8 cellular contexts compared by ENCODE assay signal in genomic region chr1:229070168-229070567, GRCh38.
DNase-seq lines count a peak whose midpoint lies in the region; ATAC-seq and TF ChIP-seq lines count a peak whose summit lies in the region.

No MANE protein-coding gene starts in this region.

- H3K56ac ChIP-seq in IMR-90 (ENCODE audit: extremely low read depth, insufficient read depth, low read length) = no peak overlapping the region

- H3K4me3 ChIP-seq in IMR-90 (ENCODE audit: insufficient read depth, low read depth, low read length) (no peak overlapping the region), SJSA1 (no peak overlapping the region)

- H4K5ac ChIP-seq in IMR-90 (ENCODE audit: low read depth, low read length) = no peak overlapping the region

- H2BK120ac ChIP-seq in IMR-90 (ENCODE audit: low read depth, low read length) = no peak overlapping the region

- H3K9me3 Mint-ChIP-seq in activated T-helper 1 cell treated with anti-CD3 and anti-CD28 coated beads, Interleukin-12 subunit alpha, Interleukin-12 subunit beta, Interleukin-2, Interleukin-4 antibody, amounts not matched to agents 30 ng/mL and 10 ng/mL and 1 ng/mL, durations not matched to agents 14 hours and 24 hours and 36 hours = no peaks in the 10 kb centered on the region

- H3K9me3 ChIP-seq in IMR-90 (ENCODE audit: control insufficient read depth, insufficient read depth, low read length) (no peaks in the 10 kb centered on the region), SJSA1 (replicated peaks) (no peaks in the 10 kb centered on the region)

- POLR2A ChIA-PET in IMR-90 (lab: Charles Lee; ENCODE audit: unreplicated experiment) = no interaction called here

- TF ChIP-seq RAD21 in IMR-90 (IDR thresholded peaks at IDR 0.05; ENCODE audit: low read length) = no peak

- peaks cover 2% of the 10 kb centered on the region for H3K27me3 Mint-ChIP-seq in activated T-helper 1 cell treated with anti-CD3 and anti-CD28 coated beads, Interleukin-12 subunit alpha, Interleukin-12 subunit beta, Interleukin-2, Interleukin-4 antibody, amounts not matched to agents 30 ng/mL and 10 ng/mL and 1 ng/mL, durations not matched to agents 14 hours and 24 hours and 36 hours (ENCODE audit: insufficient read depth)

- H3K27me3 ChIP-seq in IMR-90 (ENCODE audit: control insufficient read depth, insufficient read depth, low read length) = peaks cover 24% of the 10 kb centered on the region
- no peaks in the 10 kb centered on the region for H3K27me3 ChIP-seq in SJSA1 (replicated peaks)

- H3K14ac ChIP-seq in IMR-90 (replicated peaks; ENCODE audit: low read depth, low read length) = no peak overlapping the region

- DNase-seq in IMR-90 (peak; percentile 47), SJSA1 (ENCODE audit: low read depth in 1 of 2, low spot score in 2 of 2) (peak; percentile 73 to 94), cardiac septum (ENCODE audit: low spot score) (peak; percentile 88), stromal cell of bone marrow (ENCODE audit: low read depth) (peak; percentile 48), 8988T (no peak)
- DNase-seq in activated T-helper 1 cell treated with anti-CD3 and anti-CD28 coated beads, Interleukin-12 subunit alpha, Interleukin-12 subunit beta, Interleukin-2, Interleukin-4 antibody, amounts not matched to agents 30 ng/mL and 10 ng/mL and 1 ng/mL, durations not matched to agents 14 hours and 24 hours and 36 hours (ENCODE audit: low spot score) = no peak

- H4K91ac ChIP-seq in IMR-90 (ENCODE audit: insufficient read depth, low read depth, low read length) = no peak overlapping the region

- H4K20me1 ChIP-seq in IMR-90 (ENCODE audit: insufficient read depth, low read length) = no peaks in the 10 kb centered on the region

- H3K36me3 ChIP-seq in IMR-90 (ENCODE audit: control insufficient read depth, insufficient read depth, low read length) = no peaks in the 10 kb centered on the region
- no peaks in the 10 kb centered on the region for H3K36me3 ChIP-seq in SJSA1

- H2AK5ac ChIP-seq in IMR-90 (ENCODE audit: low read depth, low read length) = no peak overlapping the region

- no peak overlapping the region for H2BK5ac ChIP-seq in IMR-90 (ENCODE audit: low read depth, low read length, poor library complexity, severe bottlenecking)

- no peak overlapping the region for H3K4me2 ChIP-seq in IMR-90 (ENCODE audit: low read depth, low read length)

- CTCF ChIA-PET in IMR-90 (lab: Yijun Ruan, JAX) = no interaction called here

- 17% methylated on average over 3 of the region's 5 CpGs; no CpG with 5 or more reads in 1 of the 2 experiments for WGBS in IMR-90 (ENCODE audit: extremely low coverage in 2 of 2, insufficient read length in 1 of 2), 2 experiments

- H2BK15ac ChIP-seq in IMR-90 (ENCODE audit: low read depth, low read length) = no peak overlapping the region

- no peak overlapping the region for H3K27ac Mint-ChIP-seq in activated T-helper 1 cell treated with anti-CD3 and anti-CD28 coated beads, Interleukin-12 subunit alpha, Interleukin-12 subunit beta, Interleukin-2, Interleukin-4 antibody, amounts not matched to agents 30 ng/mL and 10 ng/mL and 1 ng/mL, durations not matched to agents 14 hours and 24 hours and 36 hours

- peaks cover 16% of the 10 kb centered on the region for H3K4me1 Mint-ChIP-seq in activated T-helper 1 cell treated with anti-CD3 and anti-CD28 coated beads, Interleukin-12 subunit alpha, Interleukin-12 subunit beta, Interleukin-2, Interleukin-4 antibody, amounts not matched to agents 30 ng/mL and 10 ng/mL and 1 ng/mL, durations not matched to agents 14 hours and 24 hours and 36 hours (ENCODE audit: low read depth)

- intact Hi-C loops in IMR-90 (cut with micrococcal nuclease) = no loop called here
- intact Hi-C loops in cardiac septum (cut with DNase I) = no loop called here
- intact Hi-C loops in activated T-helper 1 cell treated with anti-CD3 and anti-CD28 coated beads, Interleukin-12 subunit alpha, Interleukin-12 subunit beta, Interleukin-2, Interleukin-4 antibody, amounts not matched to agents 30 ng/mL and 10 ng/mL and 1 ng/mL, durations not matched to agents 14 hours and 24 hours and 36 hours (cut with micrococcal nuclease) = no loop called here

- no peak for TF ChIP-seq CTCF in IMR-90 (conservative IDR thresholded peaks at IDR 0.05; ENCODE audit: low read depth, low read length)

- H2BK20ac ChIP-seq in IMR-90 (ENCODE audit: low read depth, low read length) = no peak overlapping the region

- no peaks in the 10 kb centered on the region for H3K36me3 Mint-ChIP-seq in activated T-helper 1 cell treated with anti-CD3 and anti-CD28 coated beads, Interleukin-12 subunit alpha, Interleukin-12 subunit beta, Interleukin-2, Interleukin-4 antibody, amounts not matched to agents 30 ng/mL and 10 ng/mL and 1 ng/mL, durations not matched to agents 14 hours and 24 hours and 36 hours (ENCODE audit: low read depth)

- H3K4me3 Mint-ChIP-seq in activated T-helper 1 cell treated with anti-CD3 and anti-CD28 coated beads, Interleukin-12 subunit alpha, Interleukin-12 subunit beta, Interleukin-2, Interleukin-4 antibody, amounts not matched to agents 30 ng/mL and 10 ng/mL and 1 ng/mL, durations not matched to agents 14 hours and 24 hours and 36 hours = no peak overlapping the region

- no peak overlapping the region for H3K18ac ChIP-seq in IMR-90 (ENCODE audit: low read depth, low read length)

- BruUV-seq in IMR-90 (replicated peaks; lab: Mats Ljungman, UMichigan) = no TSS peak

- H2AFZ ChIP-seq in IMR-90 (replicated peaks; ENCODE audit: low read length, poor library complexity) = no peak overlapping the region

- H2AK9ac ChIP-seq in IMR-90 (replicated peaks; ENCODE audit: low read depth, low read length, poor library complexity) = no peak overlapping the region

- H3K23ac ChIP-seq in IMR-90 (ENCODE audit: low read depth, low read length) = no peak overlapping the region

- TF ChIP-seq POLR2A in IMR-90 (IDR thresholded peaks at IDR 0.05; ENCODE audit: low read depth, low read length) = no peak

- no peak overlapping the region for H3K4ac ChIP-seq in IMR-90 (ENCODE audit: low read depth, low read length)

- ATAC-seq in IMR-90 (ENCODE audit: low read depth) = peak; percentile 71
- ATAC-seq in GM18870 (IDR thresholded peaks at IDR 0.05; ENCODE audit: unreplicated experiment) = no peak
- no peak for ATAC-seq in HG03432 (IDR thresholded peaks at IDR 0.05; ENCODE audit: unreplicated experiment)

- no peaks in the 10 kb centered on the region for H3K79me1 ChIP-seq in IMR-90 (ENCODE audit: low read depth in 1 of 2, low read length in 2 of 2)

- H4K8ac ChIP-seq in IMR-90 (ENCODE audit: low read depth in 2 of 2, low read length in 2 of 2) = no peak overlapping the region

- H3K4me1 ChIP-seq in IMR-90 (ENCODE audit: control insufficient read depth, insufficient read depth, low read length) = no peaks in the 10 kb centered on the region; the same call in 1 of the 2 replicates
- peaks cover 11% of the 10 kb centered on the region for H3K4me1 ChIP-seq in SJSA1 (replicated peaks)

- H3K9ac ChIP-seq in IMR-90 (ENCODE audit: low read depth, low read length) = no peak overlapping the region

- no peaks in the 10 kb centered on the region for H3K9me1 ChIP-seq in IMR-90 (ENCODE audit: insufficient read depth, low read length)

- in situ Hi-C loops in IMR-90 (cut with MboI; ENCODE audit: low sequenced_read_pairs) = no loop called here

- H3K27ac ChIP-seq in IMR-90 (ENCODE audit: insufficient read depth, low read length) (no peak overlapping the region), SJSA1 (no peak overlapping the region)

- dilution Hi-C loops in IMR-90 (cut with HindIII; ENCODE audit: low sequenced_read_pairs, unreplicated experiment) = no loop called here

TF ChIP-seq in IMR-90, 13 proteins besides CTCF, POLR2A, EP300 and RAD21:
- TF ChIP-seq MAZ (IDR thresholded peaks at IDR 0.05; ENCODE audit: borderline replicate concordance, low read depth, low read length) = no peak
- no peak for TF ChIP-seq MAFK (IDR thresholded peaks at IDR 0.05; ENCODE audit: low read depth, low read length)
- TF ChIP-seq ELK1 (IDR thresholded peaks at IDR 0.05; ENCODE audit: borderline replicate concordance, low read depth, low read length) = no peak
- no peak for TF ChIP-seq NFE2L2 (IDR thresholded peaks at IDR 0.05; ENCODE audit: low read depth, low read length)
- TF ChIP-seq CEBPB (IDR thresholded peaks at IDR 0.05; ENCODE audit: low read depth, low read length) = no peak
- TF ChIP-seq FOS (IDR thresholded peaks at IDR 0.05; ENCODE audit: low read depth, low read length) = no peak
- TF ChIP-seq RFX5 (IDR thresholded peaks at IDR 0.05; ENCODE audit: low read depth, low read length) = no peak
- no peak for TF ChIP-seq MXI1 (IDR thresholded peaks at IDR 0.05; ENCODE audit: borderline replicate concordance, low read depth, low read length)

Comparison
In these comparisons a context has a peak if more than half of its experiments do, and no peak if none do; other contexts are left out.
1. DNase-seq: peak in IMR-90 (single experiment), SJSA1 (2 of 2), cardiac septum (single experiment) and stromal cell of bone marrow (single experiment); none in activated T-helper 1 cell treated with anti-CD3 and anti-CD28 coated beads, Interleukin-12 subunit alpha, Interleukin-12 subunit beta, Interleukin-2, Interleukin-4 antibody, amounts not matched to agents 30 ng/mL and 10 ng/mL and 1 ng/mL, durations not matched to agents 14 hours and 24 hours and 36 hours (single experiment) and 8988T (single experiment).